ENCODE assay signal across 19 cellular contexts in the genomic region with DNA sequence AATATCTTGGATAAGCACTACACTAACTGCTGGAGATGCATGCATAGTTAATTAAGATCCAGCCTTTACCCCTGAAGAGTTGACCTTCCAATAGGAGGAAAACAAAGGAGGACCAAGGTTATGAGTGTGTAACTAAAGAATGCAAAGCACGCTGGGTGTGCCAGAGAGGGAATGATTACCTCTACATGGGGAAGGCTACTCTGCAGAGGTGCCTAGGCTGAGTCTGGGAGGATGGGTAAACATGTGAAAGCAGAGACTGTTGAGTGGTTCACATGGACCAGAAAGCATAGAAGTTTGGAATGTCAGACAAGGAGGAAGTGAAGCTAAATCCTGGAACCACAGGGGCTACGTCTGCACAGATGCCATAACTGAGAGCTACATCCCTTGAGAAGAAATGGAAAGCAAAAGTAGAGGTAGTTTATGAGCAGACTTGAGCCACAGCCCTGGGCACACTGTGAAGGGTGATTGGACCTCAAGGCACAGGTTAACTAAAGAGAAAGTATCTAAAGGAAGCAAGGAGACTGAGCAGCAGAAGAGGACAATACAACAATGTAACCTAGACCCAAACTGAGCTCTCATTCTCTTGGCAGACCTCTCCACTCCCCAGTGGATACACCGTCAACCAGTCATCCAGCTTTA.
"Had no signal": no experiment of that assay in that cellular context is flagged by ENCODE, and none has a peak within 500 bp of the region (broad histone marks: within the 10 kb centered on the region; RNA-seq: fewer than 3 reads in every experiment).

No MANE protein-coding gene starts in this region.

- H3K9me3 ChIP-seq: ascending aorta, ovary, tibial artery, vagina had no signal

- H3K4me3 Mint-ChIP-seq: activated CD8-positive, alpha-beta T cell treated with anti-CD3 and anti-CD28 coated beads, Interleukin-2, amount 10 ng/mL, durations not matched to agents 7 days and 5 days; activated naive CD8-positive, alpha-beta T cell treated with anti-CD3 and anti-CD28 coated beads, Interleukin-2, amount 50 U/mL, for 24 hours; activated T-helper 1 cell treated with anti-CD3 and anti-CD28 coated beads, Interleukin-12 subunit alpha, Interleukin-12 subunit beta, Interleukin-2, Interleukin-4 antibody, amounts not matched to agents 30 ng/mL and 10 ng/mL and 1 ng/mL, durations not matched to agents 14 hours and 24 hours and 36 hours; neural crest cell had no signal

- H3K4me1 ChIP-seq: ascending aorta, foreskin keratinocyte, vagina had no signal

- ATAC-seq: activated CD8-positive, alpha-beta T cell treated with anti-CD3 and anti-CD28 coated beads, Interleukin-2, amount 10 ng/mL, durations not matched to agents 7 days and 5 days; activated naive CD8-positive, alpha-beta T cell treated with anti-CD3 and anti-CD28 coated beads, Interleukin-2, amount 50 U/mL, for 24 hours; foreskin keratinocyte; left lobe of liver had no signal

- H3K36me3 ChIP-seq: ovary, vagina had no signal

- H3K27me3 Mint-ChIP-seq: activated naive CD8-positive, alpha-beta T cell treated with anti-CD3 and anti-CD28 coated beads, Interleukin-2, amount 50 U/mL, for 24 hours had no signal

- DNase-seq: activated CD4-positive, alpha-beta T cell treated with anti-CD3 and anti-CD28 coated beads for 4 hours; activated CD8-positive, alpha-beta memory T cell treated with anti-CD3 and anti-CD28 coated beads, Interleukin-2, amount 50 U/mL, for 48 hours; activated CD8-positive, alpha-beta T cell treated with anti-CD3 and anti-CD28 coated beads, Interleukin-2, amount 10 ng/mL, durations not matched to agents 7 days and 5 days; activated naive CD4-positive, alpha-beta T cell; activated naive CD8-positive, alpha-beta T cell treated with anti-CD3 and anti-CD28 coated beads, Interleukin-2, amount 50 U/mL, for 24 hours; mesendoderm; ovary; retina; small intestine; T1000; tibial artery had no signal

- H3K9me3 Mint-ChIP-seq: activated naive CD8-positive, alpha-beta T cell treated with anti-CD3 and anti-CD28 coated beads, Interleukin-2, amount 50 U/mL, for 24 hours; activated T-helper 1 cell treated with anti-CD3 and anti-CD28 coated beads, Interleukin-12 subunit alpha, Interleukin-12 subunit beta, Interleukin-2, Interleukin-4 antibody, amounts not matched to agents 30 ng/mL and 10 ng/mL and 1 ng/mL, durations not matched to agents 14 hours and 24 hours and 36 hours; neural crest cell had no signal

- FAIRE-seq: colon, small intestine had no signal

- H3K4me3 ChIP-seq: ascending aorta, ovary, tibial artery, vagina had no signal

- H3K27ac Mint-ChIP-seq: activated CD8-positive, alpha-beta T cell treated with anti-CD3 and anti-CD28 coated beads, Interleukin-2, amount 10 ng/mL, durations not matched to agents 7 days and 5 days; activated naive CD8-positive, alpha-beta T cell treated with anti-CD3 and anti-CD28 coated beads, Interleukin-2, amount 50 U/mL, for 24 hours; activated T-helper 1 cell treated with anti-CD3 and anti-CD28 coated beads, Interleukin-12 subunit alpha, Interleukin-12 subunit beta, Interleukin-2, Interleukin-4 antibody, amounts not matched to agents 30 ng/mL and 10 ng/mL and 1 ng/mL, durations not matched to agents 14 hours and 24 hours and 36 hours had no signal

- H3K27me3 ChIP-seq: ascending aorta, foreskin keratinocyte, ovary, tibial artery, vagina had no signal

- H3K27ac ChIP-seq: ascending aorta, foreskin keratinocyte, ovary, tibial artery, vagina, VCaP had no signal
